ENCODE assay signal across 17 cellular contexts in genomic region chr1:68594851-68595250, GRCh38.
DNase-seq lines count a peak whose midpoint lies in the region; ATAC-seq and TF ChIP-seq lines count a peak whose summit lies in the region.
"Had no signal": no experiment of that assay in that cellular context is flagged by ENCODE, and none has a peak within 500 bp of the region (broad histone marks: within the 10 kb centered on the region; RNA-seq: fewer than 3 reads in every experiment).

No MANE protein-coding gene starts in this region.

- H3K27ac ChIP-seq in osteoblast (ENCODE audit: low read depth, low read length) (no peak overlapping the region), suprapubic skin (no peak overlapping the region)
- H3K27ac ChIP-seq: C4-2B had no signal

- TF ChIP-seq EP300 in suprapubic skin (IDR thresholded peaks at IDR 0.05): no peak

- H3K9me3 ChIP-seq in osteoblast (ENCODE audit: low read depth, low read length) (no peaks in the 10 kb centered on the region), suprapubic skin (no peaks in the 10 kb centered on the region)
- H3K9me3 ChIP-seq: Caco-2 had no signal

- no peak for TF ChIP-seq POLR2A in suprapubic skin (IDR thresholded peaks at IDR 0.05)

- 93% methylated on average over 2 of the region's 2 CpGs for WGBS in suprapubic skin

- H3K36me3 ChIP-seq in osteoblast (ENCODE audit: insufficient read depth, low read length) (no peaks in the 10 kb centered on the region), suprapubic skin (no peaks in the 10 kb centered on the region)

- TF ChIP-seq CTCF in osteoblast (IDR thresholded peaks at IDR 0.05; ENCODE audit: extremely low read depth, low read depth, low read length): no peak
- TF ChIP-seq CTCF in suprapubic skin (IDR thresholded peaks at IDR 0.05): no peak

- H3K4me1 ChIP-seq in osteoblast (ENCODE audit: insufficient read depth, low read length) (no peaks in the 10 kb centered on the region), suprapubic skin (no peaks in the 10 kb centered on the region)
- H3K4me1 ChIP-seq: Caco-2 had no signal

- H3K79me2 ChIP-seq in osteoblast (ENCODE audit: insufficient read depth, low read length): no peaks in the 10 kb centered on the region

- H3K4me3 ChIP-seq in osteoblast (ENCODE audit: insufficient read depth, low read length) (no peak overlapping the region), suprapubic skin (no peak overlapping the region)

- DNase-seq in LHCN-M2 (ENCODE audit: low read depth): peak; percentile 3
- peak; percentile 68 for DNase-seq in fibroblast of gingiva (ENCODE audit: low read depth)
- DNase-seq in osteoblast (ENCODE audit: insufficient read length, low spot score, missing footprints): no peak
- no peak for DNase-seq in NCI-H1048 (lab: John Stamatoyannopoulos, UW)
- DNase-seq in suprapubic skin (ENCODE audit: low spot score in 2 of 2): no peak
- DNase-seq: AML-193; Caco-2; CD4-positive, alpha-beta T cell; DMS153; DMS79; GDM1; GOT3; H7; HFFc6 had no signal

- no peak for ATAC-seq in HG03139 (IDR thresholded peaks at IDR 0.05; ENCODE audit: unreplicated experiment)
- ATAC-seq: HCT116 had no signal

- no peak overlapping the region for H2AFZ ChIP-seq in osteoblast (ENCODE audit: low read length)

- H3K27me3 ChIP-seq in osteoblast (ENCODE audit: insufficient read depth, low read length): no peaks in the 10 kb centered on the region
- H3K27me3 ChIP-seq in suprapubic skin: no peaks in the 10 kb centered on the region

- no peaks in the 10 kb centered on the region for H4K20me1 ChIP-seq in osteoblast (ENCODE audit: insufficient read depth, low read length)

- H3K4me2 ChIP-seq in osteoblast (ENCODE audit: insufficient read depth, low read length): peak overlapping the region; percentile 1

Comparison
In these comparisons a context has a peak if more than half of its experiments do, and no peak if none do; other contexts are left out.
1. DNase-seq: peak in LHCN-M2 (single experiment) and fibroblast of gingiva (single experiment); none in osteoblast (single experiment), NCI-H1048 (single experiment) and suprapubic skin (0 of 2).